In genomic region chr6:16338577-16339262, GRCh38 we compare ENCODE assay signal across 8 cellular contexts.
A peak's percentile ranks its signal among the peaks of the same experiment; 100 is the strongest.
DNase-seq lines count a peak whose midpoint lies in the region; ATAC-seq and TF ChIP-seq lines count a peak whose summit lies in the region.

No MANE protein-coding gene starts in this region.

- 35 to 48% (median 41%) methylated on average over 10 of the region's 10 CpGs for WGBS in adrenal gland, 4 donors
- 27% methylated on average over 10 of the region's 10 CpGs for WGBS in right cardiac atrium

- DNase-seq in stimulated activated naive CD8-positive, alpha-beta T cell treated with anti-CD3 and anti-CD28 coated beads, Interleukin-15, amount 100 ng/mL, for 72 hours: no peak
- DNase-seq in stimulated activated naive CD8-positive, alpha-beta T cell treated with anti-CD3 and anti-CD28 coated beads, Interleukin-15, Interleukin-2, amounts not matched to agents 100 U/mL and 50 U/mL, for 24 hours: no peak
- DNase-seq in adrenal gland (peak; percentile 57 to 89 (median 82)), right cardiac atrium (peak; percentile 73 to 80 (median 76)), midbrain (lab: John Stamatoyannopoulos, UW) (no peak)
- no peak for DNase-seq in activated T-cell treated with anti-CD3 and anti-CD28 coated beads, Interleukin-2, amount 50 U/mL, for 48 hours

- H3K27me3 ChIP-seq in adrenal gland (no peaks in the 10 kb centered on the region), right cardiac atrium (ENCODE audit: control insufficient read depth, insufficient read depth) (no peaks in the 10 kb centered on the region), skeletal muscle satellite cell (ENCODE audit: control insufficient read depth, insufficient read depth, low read length) (no peaks in the 10 kb centered on the region)

- H3K4me1 Mint-ChIP-seq in stimulated activated naive CD8-positive, alpha-beta T cell treated with anti-CD3 and anti-CD28 coated beads, Interleukin-15, amount 100 ng/mL, for 72 hours: peaks cover 7% of the 10 kb centered on the region

- no peaks in the 10 kb centered on the region for H3K9me3 ChIP-seq in adrenal gland (replicated peaks in 1 of 3)
- H3K9me3 ChIP-seq in right cardiac atrium (ENCODE audit: control insufficient read depth, low read length): no peaks in the 10 kb centered on the region
- no peaks in the 10 kb centered on the region for H3K9me3 ChIP-seq in skeletal muscle satellite cell (replicated peaks; ENCODE audit: low read length)

- H3K4me3 Mint-ChIP-seq in stimulated activated naive CD8-positive, alpha-beta T cell treated with anti-CD3 and anti-CD28 coated beads, Interleukin-15, amount 100 ng/mL, for 72 hours: no peak overlapping the region

- H3K36me3 ChIP-seq in adrenal gland (replicated peaks in 1 of 2) (no peaks in the 10 kb centered on the region), skeletal muscle satellite cell (ENCODE audit: insufficient read depth, low read length) (no peaks in the 10 kb centered on the region)

- ATAC-seq in stimulated activated naive CD8-positive, alpha-beta T cell treated with anti-CD3 and anti-CD28 coated beads, Interleukin-15, amount 100 ng/mL, for 72 hours: no peak
- ATAC-seq in stimulated activated naive CD8-positive, alpha-beta T cell treated with anti-CD3 and anti-CD28 coated beads, Interleukin-15, Interleukin-2, amounts not matched to agents 100 U/mL and 50 U/mL, for 24 hours: no peak
- peak; percentile 32 to 49 for ATAC-seq in right cardiac atrium
- no peak for ATAC-seq in GM19351 (IDR thresholded peaks at IDR 0.05; ENCODE audit: unreplicated experiment)

- TF ChIP-seq CTCF in adrenal gland (IDR thresholded peaks at IDR 0.05): peak; percentile 16 to 49 (median 44)

- H3K27me3 Mint-ChIP-seq in stimulated activated naive CD8-positive, alpha-beta T cell treated with anti-CD3 and anti-CD28 coated beads, Interleukin-15, amount 100 ng/mL, for 72 hours: no peaks in the 10 kb centered on the region

- H3K9ac ChIP-seq in skeletal muscle satellite cell (ENCODE audit: low read depth, low read length): peak overlapping the region; percentile 24

- intact Hi-C loops in adrenal gland (cut with DNase I) (loop anchor here (10.0 kb wide), 1 partner anchor 426 kb away; the partner anchor contains the start of gene ATXN1 (in 2 of the 2)), right cardiac atrium (cut with DNase I) (loop anchor here in 3 of 4 donors (10.0 kb wide), 3 partner anchors 66 to 176 kb away; no protein-coding TSS in a partner anchor)

- peak overlapping the region in 2 of 5 donors; percentile 24 to 41 for H3K27ac ChIP-seq in adrenal gland
- no peak overlapping the region for H3K27ac ChIP-seq in right cardiac atrium (ENCODE audit: low read length)

- H3K4me3 ChIP-seq in adrenal gland (no peak overlapping the region), right cardiac atrium (ENCODE audit: low read length) (no peak overlapping the region), skeletal muscle satellite cell (ENCODE audit: low read length) (peak overlapping the region; percentile 33)

- H3K27ac Mint-ChIP-seq in stimulated activated naive CD8-positive, alpha-beta T cell treated with anti-CD3 and anti-CD28 coated beads, Interleukin-15, amount 100 ng/mL, for 72 hours: peak overlapping the region; percentile 12 to 72

- no peaks in the 10 kb centered on the region for H3K9me3 Mint-ChIP-seq in stimulated activated naive CD8-positive, alpha-beta T cell treated with anti-CD3 and anti-CD28 coated beads, Interleukin-15, amount 100 ng/mL, for 72 hours

- H3K4me1 ChIP-seq in adrenal gland (replicated peaks in 1 of 2): peaks cover 23 to 38% of the 10 kb centered on the region in 2 donors
- peaks cover 8% of the 10 kb centered on the region for H3K4me1 ChIP-seq in right cardiac atrium (ENCODE audit: control insufficient read depth, insufficient read depth, low read length)
- peaks cover 55% of the 10 kb centered on the region for H3K4me1 ChIP-seq in skeletal muscle satellite cell (ENCODE audit: control insufficient read depth, insufficient read depth, low read length)

- peak overlapping the region; percentile 69 for H3K4me2 ChIP-seq in skeletal muscle satellite cell (ENCODE audit: low read length)

- TF ChIP-seq POLR2A in adrenal gland (IDR thresholded peaks at IDR 0.05): no peak

Comparison
In these comparisons a context has a peak if more than half of its experiments do, and no peak if none do; other contexts are left out.
1. ATAC-seq: peak in right cardiac atrium (2 of 2); none in stimulated activated naive CD8-positive, alpha-beta T cell treated with anti-CD3 and anti-CD28 coated beads, Interleukin-15, amount 100 ng/mL, for 72 hours (single experiment), stimulated activated naive CD8-positive, alpha-beta T cell treated with anti-CD3 and anti-CD28 coated beads, Interleukin-15, Interleukin-2, amounts not matched to agents 100 U/mL and 50 U/mL, for 24 hours (single experiment) and GM19351 (single experiment).
2. DNase-seq: peak in adrenal gland (7 of 7) and right cardiac atrium (3 of 3); none in stimulated activated naive CD8-positive, alpha-beta T cell treated with anti-CD3 and anti-CD28 coated beads, Interleukin-15, amount 100 ng/mL, for 72 hours (0 of 2), stimulated activated naive CD8-positive, alpha-beta T cell treated with anti-CD3 and anti-CD28 coated beads, Interleukin-15, Interleukin-2, amounts not matched to agents 100 U/mL and 50 U/mL, for 24 hours (single experiment), activated T-cell treated with anti-CD3 and anti-CD28 coated beads, Interleukin-2, amount 50 U/mL, for 48 hours (0 of 2) and midbrain (single experiment).